In the genomic region with DNA sequence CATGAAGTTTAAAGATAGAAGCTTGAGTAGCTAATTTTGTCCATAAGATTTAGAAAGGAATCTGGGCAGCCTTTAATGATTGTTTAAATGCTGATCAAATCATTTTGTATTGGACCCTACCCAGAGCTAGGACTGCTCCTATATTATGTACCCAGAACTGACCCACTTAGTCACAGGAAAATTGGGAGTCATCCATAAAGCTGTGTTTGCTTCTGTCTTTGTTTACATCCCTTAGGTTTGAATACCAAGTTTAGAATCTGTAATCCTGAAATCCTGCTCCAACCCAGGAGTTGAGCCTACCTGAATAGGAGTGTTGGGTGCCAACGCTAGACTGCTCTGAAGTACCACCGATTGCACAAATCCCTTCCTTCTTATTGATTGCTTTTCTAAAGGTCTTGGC, we compare ENCODE assay signal across 21 cellular contexts. TPM values are rescaled to one million over a fixed set of nuclear protein-coding genes. Genes with fewer than 3 reads are reported as not detected.
"Had no signal": no experiment of that assay in that cellular context is flagged by ENCODE, and none has a peak within 500 bp of the region (broad histone marks: within the 10 kb centered on the region; RNA-seq: fewer than 3 reads in every experiment).

No MANE protein-coding gene starts in this region.

- H3K4me3 Mint-ChIP-seq: type B pancreatic cell had no signal

- H3K27me3 ChIP-seq: adrenal gland, breast epithelium, ovary, testis had no signal

- H3K27ac ChIP-seq: adrenal gland, breast epithelium, ovary, psoas muscle, testis had no signal

- ATAC-seq: left ventricle myocardium superior, psoas muscle, right cardiac atrium had no signal

- DNase-seq: activated CD8-positive, alpha-beta memory T cell treated with anti-CD3 and anti-CD28 coated beads, Interleukin-2, amount 50 U/mL, for 4 hours; adrenal gland; cerebellar nuclear complex; cortex of kidney; erythroblast; foreskin melanocyte; glutamatergic neuron; hypothalamus; kidney; left ventricle myocardium superior; ovary; psoas muscle; SW 1271; testis had no signal

- H3K4me3 ChIP-seq: adrenal gland, breast epithelium, ovary, psoas muscle, testis had no signal

- H3K27me3 Mint-ChIP-seq: type B pancreatic cell had no signal

- H3K9me3 Mint-ChIP-seq: type B pancreatic cell had no signal

- H3K27ac Mint-ChIP-seq: type B pancreatic cell had no signal

- H3K4me1 ChIP-seq: adrenal gland, breast epithelium, psoas muscle, testis had no signal

- H3K36me3 ChIP-seq: breast epithelium, ovary had no signal

- H3K9me3 ChIP-seq: adrenal gland, breast epithelium, ovary, psoas muscle, testis had no signal

- H3K36me3 Mint-ChIP-seq: type B pancreatic cell had no signal

RNA-seq across cellular contexts. Expression of a gene that starts 23.8 kb away (rescaled TPM):
- total RNA-seq: myocyte had no signal

RNA-seq across cellular contexts. Expression of a gene that starts 53.4 kb away (rescaled TPM):
- total RNA-seq: astrocyte; breast epithelium; kidney; left ventricle myocardium superior; myocyte; psoas muscle; right cardiac atrium; skeletal muscle tissue; T-helper 2 cell treated with Interferon-gamma antibody and Interleukin-4, amounts not matched to agents 100 ng/mL and 5 ng/mL, for 36 hours; testis had no signal
- polyA plus RNA-seq: ovary, psoas muscle, right cardiac atrium had no signal

RNA-seq across cellular contexts. Expression of a gene that starts 53.5 kb away (rescaled TPM):
- total RNA-seq: astrocyte, myocyte, psoas muscle, right cardiac atrium, skeletal muscle tissue had no signal
- polyA plus RNA-seq: right cardiac atrium had no signal
